Comparison of ENCODE assay signal across 7 cellular contexts in the genomic region with DNA sequence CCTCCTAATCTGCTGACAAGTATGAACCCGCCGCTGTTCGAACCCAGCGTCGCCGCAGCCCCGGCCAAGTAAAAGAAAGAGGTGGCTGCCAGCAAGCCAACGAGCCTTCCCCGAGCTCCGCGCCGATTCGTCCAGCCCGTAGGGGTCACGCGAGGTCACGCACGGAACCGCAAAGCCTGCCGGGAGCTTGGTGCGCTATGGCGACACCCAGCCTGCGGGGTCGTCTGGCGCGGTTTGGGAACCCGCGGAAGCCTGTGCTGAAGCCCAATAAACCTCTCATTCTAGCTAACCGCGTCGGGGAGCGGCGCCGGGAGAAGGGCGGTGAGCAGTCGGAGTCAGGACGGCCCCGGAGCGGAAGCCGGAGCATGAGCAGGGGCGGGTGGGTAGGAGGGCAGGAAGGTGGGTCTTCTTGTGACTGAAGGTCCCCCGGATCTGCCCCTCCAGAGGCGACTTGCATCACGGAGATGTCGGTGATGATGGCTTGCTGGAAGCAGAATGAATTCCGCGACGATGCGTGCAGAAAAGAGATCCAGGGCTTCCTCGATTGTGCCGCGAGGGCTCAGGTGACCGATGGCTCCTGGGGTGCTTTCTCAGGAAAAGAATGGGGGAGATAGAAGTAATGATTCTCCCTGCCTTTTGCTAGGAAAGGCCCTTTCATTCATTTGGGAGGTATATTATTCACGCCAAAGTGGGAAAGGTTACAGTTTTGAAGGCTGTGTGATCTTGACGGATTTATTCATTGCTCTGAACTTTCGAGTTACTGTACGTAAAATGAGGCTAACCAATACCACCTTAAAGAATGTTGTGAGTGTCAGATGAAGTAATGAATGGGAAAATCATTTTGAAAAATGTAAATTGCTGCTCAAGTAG. TPM values are rescaled to one million over a fixed set of nuclear protein-coding genes. Genes with fewer than 3 reads are reported as not detected.
DNase-seq lines count a peak whose midpoint lies in the region; ATAC-seq, FAIRE-seq and TF ChIP-seq lines count a peak whose summit lies in the region.

A gene (plus strand): TSS at position 170 of the 870 bp plus-strand sequence. CDS start 28 bp downstream, at position 198.

- no peak for TF ChIP-seq POLR2A in breast epithelium (IDR thresholded peaks at IDR 0.05)

- H3K27me3 ChIP-seq in WERI-Rb-1 (ENCODE audit: insufficient read depth, low read depth, severe bottlenecking) (no peaks in the 10 kb centered on the region), breast epithelium (no peaks in the 10 kb centered on the region), small intestine (ENCODE audit: control insufficient read depth in 2 of 2, insufficient read depth in 2 of 2, low read length in 2 of 2) (no peaks in the 10 kb centered on the region)

- H3K36me3 ChIP-seq in WERI-Rb-1 = peaks cover 29% of the 10 kb centered on the region
- H3K36me3 ChIP-seq in breast epithelium = no peaks in the 10 kb centered on the region
- H3K36me3 ChIP-seq in small intestine (ENCODE audit: control insufficient read depth in 2 of 2, insufficient read depth in 2 of 2, low read length in 2 of 2) = no peaks in the 10 kb centered on the region

- DNase-seq in NCI-H2171 (lab: John Stamatoyannopoulos, UW) (peak; percentile 78), WERI-Rb-1 (peak; percentile 94), breast epithelium (ENCODE audit: low spot score in 2 of 2) (peak; percentile 80 to 92), iPS-NIHi11 (ENCODE audit: low spot score) (peak; percentile 92), small intestine (peak; percentile 87)

- FAIRE-seq in small intestine (lab: Jason Lieb, UNC) = no peak

- WGBS in small intestine, 3 donors = 0 to 1% (median 0%) methylated on average over 57 of the region's 57 CpGs

- H3K4me1 ChIP-seq in breast epithelium (peaks cover 3 to 31% of the 10 kb centered on the region in 2 donors), small intestine (ENCODE audit: control insufficient read depth in 2 of 2, insufficient read depth in 1 of 2, low read depth in 1 of 2, low read length in 1 of 2) (peaks cover 2 to 15% of the 10 kb centered on the region in 2 donors)

- TF ChIP-seq CTCF in WERI-Rb-1 (IDR thresholded peaks at IDR 0.05; ENCODE audit: low read depth, low read length) = no peak
- no peak for TF ChIP-seq CTCF in breast epithelium (IDR thresholded peaks at IDR 0.05)

- ATAC-seq in GM18502 (IDR thresholded peaks at IDR 0.05; ENCODE audit: poor library complexity, unreplicated experiment) (peak; percentile 63), HG02981 (IDR thresholded peaks at IDR 0.05; ENCODE audit: unreplicated experiment) (peak; percentile 45)

- intact Hi-C loops in breast epithelium (cut with DNase I; ENCODE audit: low total_unique reads) = no loop called here

- H3K9me3 ChIP-seq in WERI-Rb-1 (ENCODE audit: severe bottlenecking) (no peaks in the 10 kb centered on the region), breast epithelium (no peaks in the 10 kb centered on the region), small intestine (ENCODE audit: control insufficient read depth, low read depth) (no peaks in the 10 kb centered on the region)

- peak within 1 kb of the TSS; percentile 63 for H3K4me3 ChIP-seq in WERI-Rb-1 (ENCODE audit: low read depth, low read length)
- H3K4me3 ChIP-seq in breast epithelium = peak within 1 kb of the TSS; percentile 79 to 88 (median 80)
- H3K4me3 ChIP-seq in small intestine (ENCODE audit: low read depth in 1 of 2, low read length in 2 of 2) = peak within 1 kb of the TSS; percentile 89 to 92

- H3K27ac ChIP-seq in WERI-Rb-1 = peak within 1 kb of the TSS; percentile 89
- peak within 1 kb of the TSS; percentile 87 to 95 for H3K27ac ChIP-seq in breast epithelium
- H3K27ac ChIP-seq in small intestine (ENCODE audit: low read depth in 1 of 2, low read length in 1 of 2) = peak within 1 kb of the TSS; percentile 89 to 91

RNA-seq across cellular contexts. Expression of the gene that starts here (rescaled TPM):
- total RNA-seq in breast epithelium = 10 to 100 TPM; 25.1 to 37.0 (median 29.9) TPM
- polyA plus RNA-seq in small intestine = 10 to 100 TPM; 76.5 to 87.0 (median 82.4) TPM

Comparison
In these comparisons a context has a peak if more than half of its experiments do, and no peak if none do; other contexts are left out.
1. Peak in every context shown above with its lines: DNase-seq, ATAC-seq, H3K4me3 ChIP-seq and H3K27ac ChIP-seq.